In the genomic region with DNA sequence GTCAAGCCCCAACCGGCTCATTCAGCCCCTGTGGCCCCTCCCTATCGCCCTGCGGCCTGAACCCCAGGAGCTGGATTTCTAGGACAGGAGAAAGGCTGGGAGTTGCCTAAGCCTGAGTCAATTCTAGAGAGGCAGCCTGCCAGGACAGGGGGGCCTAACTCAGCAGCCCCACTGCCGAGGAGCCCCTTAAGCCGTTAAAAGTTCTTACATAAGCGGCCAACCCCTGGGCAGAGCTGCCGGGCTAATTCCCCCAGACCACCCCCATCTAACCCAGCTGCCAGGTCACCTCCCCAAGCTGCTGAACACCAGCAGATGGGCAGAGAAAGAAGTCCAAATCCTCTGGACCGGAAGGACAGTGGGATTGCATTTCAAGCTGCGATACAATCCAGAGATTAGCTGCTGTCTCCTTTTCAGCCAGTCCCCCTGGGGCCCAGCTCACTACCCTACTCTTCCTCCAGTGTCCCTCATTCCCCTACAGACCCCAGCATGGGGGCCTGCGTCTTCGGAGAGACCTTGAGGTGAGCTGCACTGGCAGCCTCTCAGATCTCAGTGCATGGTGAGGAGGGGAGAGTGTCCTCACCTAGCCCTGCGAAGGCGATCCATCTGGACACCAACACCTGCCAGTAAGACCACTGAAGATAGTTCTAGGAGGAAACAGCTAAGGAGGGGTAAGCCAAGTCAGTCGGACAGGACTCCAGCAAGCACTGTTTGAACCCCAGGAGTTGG, we compare ENCODE assay signal across 8 cellular contexts. TPM values are rescaled to one million over a fixed set of nuclear protein-coding genes. Genes with fewer than 3 reads are reported as not detected.
DNase-seq lines count a peak whose midpoint lies in the region; ATAC-seq, FAIRE-seq and TF ChIP-seq lines count a peak whose summit lies in the region.

No MANE protein-coding gene starts in this region.

- H3K27me3 Mint-ChIP-seq in activated T-cell treated with anti-CD3 and anti-CD28 coated beads, Interleukin-2, amount 50 U/mL, for 4 hours (ENCODE audit: low read depth) = no peaks in the 10 kb centered on the region
- peaks cover 24% of the 10 kb centered on the region for H3K27me3 Mint-ChIP-seq in glutamatergic neuron (ENCODE audit: unreplicated experiment)

- peaks cover 36% of the 10 kb centered on the region for H3K4me1 Mint-ChIP-seq in activated T-cell treated with anti-CD3 and anti-CD28 coated beads, Interleukin-2, amount 50 U/mL, for 4 hours (ENCODE audit: low read depth)
- peaks cover 24% of the 10 kb centered on the region for H3K4me1 Mint-ChIP-seq in glutamatergic neuron (ENCODE audit: low read depth, unreplicated experiment)

- no peak for ATAC-seq in activated T-cell treated with anti-CD3 and anti-CD28 coated beads, Interleukin-2, amount 50 U/mL, for 4 hours
- ATAC-seq in HG03520 (IDR thresholded peaks at IDR 0.05; ENCODE audit: unreplicated experiment) (no peak), GM18505 (IDR thresholded peaks at IDR 0.05; ENCODE audit: unreplicated experiment) (no peak)

- no peaks in the 10 kb centered on the region for H3K36me3 Mint-ChIP-seq in activated T-cell treated with anti-CD3 and anti-CD28 coated beads, Interleukin-2, amount 50 U/mL, for 4 hours (ENCODE audit: insufficient read depth)
- H3K36me3 Mint-ChIP-seq in glutamatergic neuron (ENCODE audit: unreplicated experiment) = no peaks in the 10 kb centered on the region

- H3K9me3 Mint-ChIP-seq in activated T-cell treated with anti-CD3 and anti-CD28 coated beads, Interleukin-2, amount 50 U/mL, for 4 hours = no peaks in the 10 kb centered on the region
- H3K9me3 Mint-ChIP-seq in glutamatergic neuron (ENCODE audit: unreplicated experiment) = peaks cover 10% of the 10 kb centered on the region

- H3K27ac ChIP-seq in VCaP = peak overlapping the region; percentile 86
- H3K27ac ChIP-seq in small intestine (ENCODE audit: low read depth in 1 of 2, low read length in 1 of 2) = peak overlapping the region in 1 of 2 donors; percentile 65

- TF ChIP-seq POLR2A in GM18505 (IDR thresholded peaks at IDR 0.05; ENCODE audit: borderline replicate concordance, extremely low read depth, insufficient read depth, insufficient read length) = no peak

- H3K4me3 Mint-ChIP-seq in activated T-cell treated with anti-CD3 and anti-CD28 coated beads, Interleukin-2, amount 50 U/mL, for 4 hours = peak overlapping the region; percentile 78
- H3K4me3 Mint-ChIP-seq in glutamatergic neuron (ENCODE audit: unreplicated experiment) = peak overlapping the region; percentile 96

- 41 to 50% (median 49%) methylated on average over 14 of the region's 14 CpGs for WGBS in small intestine, 3 donors

- no peaks in the 10 kb centered on the region for H3K27me3 ChIP-seq in small intestine (ENCODE audit: control insufficient read depth in 2 of 2, insufficient read depth in 2 of 2, low read length in 2 of 2)

- TF ChIP-seq CTCF in VCaP (conservative IDR thresholded peaks at IDR 0.05) (no peak), glutamatergic neuron (IDR thresholded peaks at IDR 0.05; ENCODE audit: partially characterized antibody, unreplicated experiment) (no peak)

- no peaks in the 10 kb centered on the region for H3K9me3 ChIP-seq in small intestine (ENCODE audit: control insufficient read depth, low read depth)

- H3K4me1 ChIP-seq in small intestine (ENCODE audit: control insufficient read depth in 2 of 2, insufficient read depth in 1 of 2, low read depth in 1 of 2, low read length in 1 of 2) = peaks cover 0 to 3% of the 10 kb centered on the region in 2 donors

- no peak for FAIRE-seq in small intestine (lab: Jason Lieb, UNC)

- no peaks in the 10 kb centered on the region for H3K36me3 ChIP-seq in small intestine (ENCODE audit: control insufficient read depth in 2 of 2, insufficient read depth in 2 of 2, low read length in 2 of 2)

- peak overlapping the region; percentile 65 for H3K4me3 ChIP-seq in small intestine (ENCODE audit: low read depth in 1 of 2, low read length in 2 of 2)

- DNase-seq in activated T-cell treated with anti-CD3 and anti-CD28 coated beads, Interleukin-2, amount 50 U/mL, for 4 hours = no peak
- no peak for DNase-seq in activated T-cell treated with anti-CD3 and anti-CD28 coated beads, Interleukin-2, amount 50 U/mL, for 1 hour
- peak; percentile 46 for DNase-seq in glutamatergic neuron
- no peak for DNase-seq in small intestine
- DNase-seq in stimulated activated CD4-positive, alpha-beta T cell treated with anti-CD3 and anti-CD28 coated beads, Interleukin-2, amount 100 ng/mL, for 48 hours = no peak

- peak overlapping the region; percentile 80 for H3K27ac Mint-ChIP-seq in glutamatergic neuron (ENCODE audit: unreplicated experiment)

RNA-seq across cellular contexts. Expression of gene IMPDH1, which starts 0.9 kb away (rescaled TPM):
- 100 to 1,000 TPM in 2 of 3 donors, 10 to 100 TPM in 1; 88.4 to 110 (median 109) TPM for total RNA-seq in activated T-cell treated with anti-CD3 and anti-CD28 coated beads, Interleukin-2, amount 50 U/mL, for 4 hours
- total RNA-seq in glutamatergic neuron (ENCODE audit: unreplicated experiment) = 81.7 TPM
- 10 to 100 TPM in 2 of 3 donors, 1 to 10 TPM in 1; 4.5 to 19.0 (median 11.3) TPM for polyA plus RNA-seq in small intestine

RNA-seq across cellular contexts. Expression of gene HILPDA, which starts 46.8 kb away (rescaled TPM):
- total RNA-seq in activated T-cell treated with anti-CD3 and anti-CD28 coated beads, Interleukin-2, amount 50 U/mL, for 4 hours = 10 to 100 TPM; 18.4 to 26.6 (median 23.7) TPM
- total RNA-seq in glutamatergic neuron (ENCODE audit: unreplicated experiment) = 24.9 TPM
- polyA plus RNA-seq in small intestine = 10 to 100 TPM in 1 of 3 donors, 1 to 10 TPM in 2; 1.8 to 14.3 (median 3.2) TPM

RNA-seq across cellular contexts. Expression of gene PRRT4, which starts 47.4 kb away (rescaled TPM):
- total RNA-seq in activated T-cell treated with anti-CD3 and anti-CD28 coated beads, Interleukin-2, amount 50 U/mL, for 4 hours = under 1 TPM; 0.42 to 0.66 (median 0.49) TPM
- total RNA-seq in glutamatergic neuron (ENCODE audit: unreplicated experiment) = not detected
- 1 to 10 TPM in 1 of 3 donors, not detected in 2; 1.3 TPM for polyA plus RNA-seq in small intestine
